13 cellular contexts compared by ENCODE assay signal in the genomic region with DNA sequence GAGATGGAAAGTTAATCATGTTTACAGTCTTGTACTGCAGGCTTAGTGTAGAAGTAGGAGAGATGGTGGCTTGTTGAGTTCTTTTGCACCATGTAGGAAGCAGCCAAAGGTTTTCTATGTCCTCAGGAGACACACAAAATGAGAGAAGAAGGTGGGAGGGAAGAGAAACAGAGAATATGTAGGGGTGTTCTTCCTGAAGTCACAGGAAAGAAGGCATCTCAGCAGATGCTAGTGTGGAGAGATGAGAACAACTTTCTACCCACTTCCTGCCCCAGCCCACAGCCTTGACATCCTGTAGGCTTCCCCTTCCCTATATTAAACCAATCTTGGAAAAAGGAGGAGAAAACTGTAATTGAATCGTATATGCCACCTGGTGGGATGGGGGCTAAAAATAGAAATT.
DNase-seq lines count a peak whose midpoint lies in the region; ATAC-seq and TF ChIP-seq lines count a peak whose summit lies in the region.
"Had no signal": no experiment of that assay in that cellular context is flagged by ENCODE, and none has a peak within 500 bp of the region (broad histone marks: within the 10 kb centered on the region; RNA-seq: fewer than 3 reads in every experiment).

No MANE protein-coding gene starts in this region.

- DNase-seq in GM13976 (ENCODE audit: low spot score): peak; percentile 13
- no peak for DNase-seq in activated T-helper 2 cell treated with anti-CD3 and anti-CD28 coated beads, Interferon-gamma antibody, Interleukin-2, Interleukin-4, amounts not matched to agents 10 μg/mL and 5 μg/mL and 100 μg/mL, durations not matched to agents 14 hours and 24 hours and 36 hours (ENCODE audit: low spot score)
- DNase-seq in NCI-H1417 (lab: John Stamatoyannopoulos, UW): no peak
- no peak for DNase-seq in foreskin keratinocyte
- no peak for DNase-seq in stimulated activated CD4-positive, alpha-beta T cell treated with anti-CD3 and anti-CD28 coated beads, Interleukin-4, amount 100 ng/mL, for 1 hour
- DNase-seq in sciatic nerve (ENCODE audit: low spot score): no peak
- DNase-seq: EL, glutamatergic neuron, RPMI8226, upper lobe of right lung had no signal

- H3K4me1 Mint-ChIP-seq in activated T-helper 2 cell treated with anti-CD3 and anti-CD28 coated beads, Interferon-gamma antibody, Interleukin-2, Interleukin-4, amounts not matched to agents 10 μg/mL and 5 μg/mL and 100 μg/mL, durations not matched to agents 14 hours and 24 hours and 36 hours (ENCODE audit: low read depth): peaks cover 33% of the 10 kb centered on the region
- H3K4me1 Mint-ChIP-seq: GM23338 had no signal

- in situ Hi-C loops in GM13976 (cut with MboI; ENCODE audit: low sequenced_read_pairs, unreplicated experiment): no loop called here

- peak overlapping the region; percentile 2 for H3K27ac Mint-ChIP-seq in activated T-helper 2 cell treated with anti-CD3 and anti-CD28 coated beads, Interferon-gamma antibody, Interleukin-2, Interleukin-4, amounts not matched to agents 10 μg/mL and 5 μg/mL and 100 μg/mL, durations not matched to agents 14 hours and 24 hours and 36 hours
- H3K27ac Mint-ChIP-seq: GM23338 had no signal

- H3K27me3 Mint-ChIP-seq in activated T-helper 2 cell treated with anti-CD3 and anti-CD28 coated beads, Interferon-gamma antibody, Interleukin-2, Interleukin-4, amounts not matched to agents 10 μg/mL and 5 μg/mL and 100 μg/mL, durations not matched to agents 14 hours and 24 hours and 36 hours (ENCODE audit: low read depth): peaks cover 18% of the 10 kb centered on the region

- no peak overlapping the region for H3K4me3 Mint-ChIP-seq in activated T-helper 2 cell treated with anti-CD3 and anti-CD28 coated beads, Interferon-gamma antibody, Interleukin-2, Interleukin-4, amounts not matched to agents 10 μg/mL and 5 μg/mL and 100 μg/mL, durations not matched to agents 14 hours and 24 hours and 36 hours (ENCODE audit: low read depth)
- H3K4me3 Mint-ChIP-seq: GM23338 had no signal

- H3K27me3 ChIP-seq in foreskin keratinocyte: no peaks in the 10 kb centered on the region
- H3K27me3 ChIP-seq: upper lobe of right lung had no signal

- no peaks in the 10 kb centered on the region for H3K4me1 ChIP-seq in foreskin keratinocyte
- H3K4me1 ChIP-seq: upper lobe of right lung had no signal

- intact Hi-C loops in activated T-helper 2 cell treated with anti-CD3 and anti-CD28 coated beads, Interferon-gamma antibody, Interleukin-2, Interleukin-4, amounts not matched to agents 10 μg/mL and 5 μg/mL and 100 μg/mL, durations not matched to agents 14 hours and 24 hours and 36 hours (cut with micrococcal nuclease): loop anchor here (2.0 to 5.0 kb wide), 2 partner anchors 557 to 742 kb away; a partner anchor contains a TSS
- intact Hi-C loops in sciatic nerve (cut with DNase I): no loop called here

- peaks cover 6% of the 10 kb centered on the region for H3K9me3 Mint-ChIP-seq in activated T-helper 2 cell treated with anti-CD3 and anti-CD28 coated beads, Interferon-gamma antibody, Interleukin-2, Interleukin-4, amounts not matched to agents 10 μg/mL and 5 μg/mL and 100 μg/mL, durations not matched to agents 14 hours and 24 hours and 36 hours
- H3K9me3 Mint-ChIP-seq: GM23338 had no signal

- no peaks in the 10 kb centered on the region for H3K36me3 Mint-ChIP-seq in activated T-helper 2 cell treated with anti-CD3 and anti-CD28 coated beads, Interferon-gamma antibody, Interleukin-2, Interleukin-4, amounts not matched to agents 10 μg/mL and 5 μg/mL and 100 μg/mL, durations not matched to agents 14 hours and 24 hours and 36 hours (ENCODE audit: low read depth)

- no peak overlapping the region for H3K27ac ChIP-seq in foreskin keratinocyte
- H3K27ac ChIP-seq: upper lobe of right lung had no signal

- ATAC-seq in GM19438 (IDR thresholded peaks at IDR 0.05; ENCODE audit: low read depth, unreplicated experiment) (peak; percentile 71), HG03064 (IDR thresholded peaks at IDR 0.05; ENCODE audit: low read depth, unreplicated experiment) (peak; percentile 44), foreskin keratinocyte (no peak), sciatic nerve (no peak)
- ATAC-seq: GM23338, upper lobe of right lung had no signal

- TF ChIP-seq CTCF in GM13976 (IDR thresholded peaks at IDR 0.05; ENCODE audit: borderline replicate concordance, control extremely low read depth, extremely low read depth, insufficient read depth, missing control alignments) (no peak), foreskin keratinocyte (conservative IDR thresholded peaks at IDR 0.05) (no peak)

Comparison
In these comparisons a context has a peak if more than half of its experiments do, and no peak if none do; other contexts are left out.
1. ATAC-seq: peak in GM19438 (single experiment) and HG03064 (single experiment); none in foreskin keratinocyte (single experiment) and sciatic nerve (single experiment).